ENCODE assay signal across 1 cellular context in the genomic region with DNA sequence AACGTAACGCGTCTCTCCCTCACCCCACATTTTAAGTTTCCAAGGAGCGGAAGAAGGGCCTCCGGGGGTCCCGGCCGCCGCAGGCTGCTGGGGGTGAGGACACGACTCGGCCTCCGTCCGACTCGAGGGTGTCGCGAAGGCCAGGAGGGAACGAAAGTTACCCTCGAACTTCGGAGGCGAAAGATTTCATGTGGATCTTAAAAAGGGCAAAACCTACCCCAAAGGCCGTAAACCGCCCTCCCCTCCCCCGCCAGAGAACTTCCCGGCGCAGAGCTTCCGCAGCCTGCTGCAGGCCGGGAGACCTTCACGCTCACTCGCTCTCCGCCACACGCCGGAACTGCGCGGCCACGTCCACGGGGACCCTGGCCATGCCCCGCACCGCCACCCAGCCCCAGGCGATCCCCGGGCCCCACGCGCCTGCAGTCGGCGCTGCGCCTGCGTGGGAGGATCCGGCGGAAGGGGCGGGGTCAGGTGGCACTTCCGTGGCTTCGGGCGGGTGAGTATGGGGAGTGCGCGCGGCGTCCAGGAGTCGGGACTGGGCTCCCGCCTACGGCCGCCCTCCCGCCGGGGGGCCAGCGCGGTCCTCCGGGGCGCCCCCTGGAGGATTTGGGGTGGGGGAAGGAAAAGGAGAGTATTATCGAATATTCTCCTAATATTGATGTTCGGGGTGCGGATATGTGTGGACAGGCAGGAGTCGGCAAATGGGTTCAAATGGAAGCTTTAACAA.
TF ChIP-seq lines count a peak whose summit lies in the region.

A gene (plus strand): TSS at position 474 of the 727 bp plus-strand sequence. CDS start 19,755 bp downstream, outside the sequence.

TF ChIP-seq in K562, 482 proteins besides CTCF, POLR2A, EP300 and RAD21 (continued from another document and continues in another):
- TF ChIP-seq, protein P1, sequence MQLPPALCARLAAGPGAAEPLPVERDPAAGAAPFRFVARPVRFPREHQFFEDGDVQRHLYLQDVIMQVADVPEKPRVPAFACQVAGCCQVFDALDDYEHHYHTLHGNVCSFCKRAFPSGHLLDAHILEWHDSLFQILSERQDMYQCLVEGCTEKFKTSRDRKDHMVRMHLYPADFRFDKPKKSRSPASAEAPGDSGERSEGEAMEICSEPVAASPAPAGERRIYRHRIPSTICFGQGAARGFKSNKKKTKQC (CRISPR knock-in tag; IDR thresholded peaks at IDR 0.05), result peak; percentile 91
- TF ChIP-seq ZNF561 (CRISPR knock-in tag; conservative IDR thresholded peaks at IDR 0.05) (no peak), MCM2 (IDR thresholded peaks at IDR 0.05; ENCODE audit: low read depth) (no peak), ZNF551 (CRISPR knock-in tag; IDR thresholded peaks at IDR 0.05) (no peak), RUNX1 (IDR thresholded peaks at IDR 0.05; ENCODE audit: low read depth) (0 out of 2 replicates have a peak, but pooled peaks have one; percentile 18), SAP30 (IDR thresholded peaks at IDR 0.05; ENCODE audit: borderline replicate concordance, insufficient read depth, low read depth, low read length, poor library complexity, severe bottlenecking) (no peak), ESRRB (CRISPR knock-in tag; IDR thresholded peaks at IDR 0.05; ENCODE audit: borderline replicate concordance) (no peak), E2F3 (CRISPR knock-in tag; IDR thresholded peaks at IDR 0.05) (no peak; the same call in 1 of the 2 replicates), TEAD2 (tag; IDR thresholded peaks at IDR 0.05) (no peak), ZNF3 (CRISPR knock-in tag; IDR thresholded peaks at IDR 0.05) (no peak), IFI16 (CRISPR knock-in tag; IDR thresholded peaks at IDR 0.05) (no peak), HLTF (IDR thresholded peaks at IDR 0.05) (no peak), ZNF79 (CRISPR knock-in tag; IDR thresholded peaks at IDR 0.05; ENCODE audit: low read depth) (no peak), ARNT (IDR thresholded peaks at IDR 0.05) (no peak), ZBTB7A (IDR thresholded peaks at IDR 0.05; ENCODE audit: borderline replicate concordance, control insufficient read depth, low read depth, low read length) (peak; percentile 85), SIN3B (IDR thresholded peaks at IDR 0.05; ENCODE audit: low read depth) (no peak), HNRNPK (IDR thresholded peaks at IDR 0.05; ENCODE audit: low read depth, low read length, poor library complexity, severe bottlenecking) (no peak), KLF10 (CRISPR knock-in tag; IDR thresholded peaks at IDR 0.05) (no peak), KAT8 (IDR thresholded peaks at IDR 0.05; ENCODE audit: low read depth) (no peak), ZNF57 (CRISPR knock-in tag; IDR thresholded peaks at IDR 0.05) (no peak), GABPB2 (CRISPR knock-in tag; conservative IDR thresholded peaks at IDR 0.05) (no peak), ZNF282 (CRISPR knock-in tag; IDR thresholded peaks at IDR 0.05) (0 out of 2 replicates have a peak, but pooled peaks have one; percentile 36), CAMTA2 (CRISPR knock-in tag; conservative IDR thresholded peaks at IDR 0.05) (0 out of 2 replicates have a peak, but pooled peaks have one; percentile 29), RBM22 (IDR thresholded peaks at IDR 0.05; ENCODE audit: low read depth, low read length, poor library complexity, severe bottlenecking) (peak; percentile 57), KDM1A (IDR thresholded peaks at IDR 0.05) (no peak), TSC22D4 (tag; IDR thresholded peaks at IDR 0.05) (no peak), HNRNPLL (IDR thresholded peaks at IDR 0.05; ENCODE audit: low read depth, low read length, poor library complexity, severe bottlenecking) (peak; percentile 47), RBM39 (optimal IDR thresholded peaks at IDR 0.05; ENCODE audit: low read depth, low read length) (no peak), L3MBTL2 (IDR thresholded peaks at IDR 0.05) (peak; percentile 87), SREBF2 (CRISPR knock-in tag; IDR thresholded peaks at IDR 0.05) (no peak), STAT5B (CRISPR knock-in tag; IDR thresholded peaks at IDR 0.05) (no peak)
- TF ChIP-seq, protein P2, sequence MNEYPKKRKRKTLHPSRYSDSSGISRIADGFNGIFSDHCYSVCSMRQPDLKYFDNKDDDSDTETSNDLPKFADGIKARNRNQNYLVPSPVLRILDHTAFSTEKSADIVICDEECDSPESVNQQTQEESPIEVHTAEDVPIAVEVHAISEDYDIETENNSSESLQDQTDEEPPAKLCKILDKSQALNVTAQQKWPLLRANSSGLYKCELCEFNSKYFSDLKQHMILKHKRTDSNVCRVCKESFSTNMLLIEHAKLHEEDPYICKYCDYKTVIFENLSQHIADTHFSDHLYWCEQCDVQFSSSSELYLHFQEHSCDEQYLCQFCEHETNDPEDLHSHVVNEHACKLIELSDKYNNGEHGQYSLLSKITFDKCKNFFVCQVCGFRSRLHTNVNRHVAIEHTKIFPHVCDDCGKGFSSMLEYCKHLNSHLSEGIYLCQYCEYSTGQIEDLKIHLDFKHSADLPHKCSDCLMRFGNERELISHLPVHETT (CRISPR knock-in tag; conservative IDR thresholded peaks at IDR 0.05 in 1 of 2, IDR thresholded peaks at IDR 0.05 in 1 of 2), result peak in 1 of 2 experiments; percentile 69; a peak in 1 of 4 replicates
- TF ChIP-seq, protein P3, sequence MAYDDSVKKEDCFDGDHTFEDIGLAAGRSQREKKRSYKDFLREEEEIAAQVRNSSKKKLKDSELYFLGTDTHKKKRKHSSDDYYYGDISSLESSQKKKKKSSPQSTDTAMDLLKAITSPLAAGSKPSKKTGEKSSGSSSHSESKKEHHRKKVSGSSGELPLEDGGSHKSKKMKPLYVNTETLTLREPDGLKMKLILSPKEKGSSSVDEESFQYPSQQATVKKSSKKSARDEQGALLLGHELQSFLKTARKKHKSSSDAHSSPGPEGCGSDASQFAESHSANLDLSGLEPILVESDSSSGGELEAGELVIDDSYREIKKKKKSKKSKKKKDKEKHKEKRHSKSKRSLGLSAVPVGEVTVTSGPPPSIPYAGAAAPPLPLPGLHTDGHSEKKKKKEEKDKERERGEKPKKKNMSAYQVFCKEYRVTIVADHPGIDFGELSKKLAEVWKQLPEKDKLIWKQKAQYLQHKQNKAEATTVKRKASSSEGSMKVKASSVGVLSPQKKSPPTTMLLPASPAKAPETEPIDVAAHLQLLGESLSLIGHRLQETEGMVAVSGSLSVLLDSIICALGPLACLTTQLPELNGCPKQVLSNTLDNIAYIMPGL (CRISPR knock-in tag; IDR thresholded peaks at IDR 0.05), result peak; percentile 73; the same call in 1 of the 2 replicates
- TF ChIP-seq, protein P4, sequence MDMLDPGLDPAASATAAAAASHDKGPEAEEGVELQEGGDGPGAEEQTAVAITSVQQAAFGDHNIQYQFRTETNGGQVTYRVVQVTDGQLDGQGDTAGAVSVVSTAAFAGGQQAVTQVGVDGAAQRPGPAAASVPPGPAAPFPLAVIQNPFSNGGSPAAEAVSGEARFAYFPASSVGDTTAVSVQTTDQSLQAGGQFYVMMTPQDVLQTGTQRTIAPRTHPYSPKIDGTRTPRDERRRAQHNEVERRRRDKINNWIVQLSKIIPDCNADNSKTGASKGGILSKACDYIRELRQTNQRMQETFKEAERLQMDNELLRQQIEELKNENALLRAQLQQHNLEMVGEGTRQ (CRISPR knock-in tag; IDR thresholded peaks at IDR 0.05), result peak; percentile 76
- TF ChIP-seq, protein P5, sequence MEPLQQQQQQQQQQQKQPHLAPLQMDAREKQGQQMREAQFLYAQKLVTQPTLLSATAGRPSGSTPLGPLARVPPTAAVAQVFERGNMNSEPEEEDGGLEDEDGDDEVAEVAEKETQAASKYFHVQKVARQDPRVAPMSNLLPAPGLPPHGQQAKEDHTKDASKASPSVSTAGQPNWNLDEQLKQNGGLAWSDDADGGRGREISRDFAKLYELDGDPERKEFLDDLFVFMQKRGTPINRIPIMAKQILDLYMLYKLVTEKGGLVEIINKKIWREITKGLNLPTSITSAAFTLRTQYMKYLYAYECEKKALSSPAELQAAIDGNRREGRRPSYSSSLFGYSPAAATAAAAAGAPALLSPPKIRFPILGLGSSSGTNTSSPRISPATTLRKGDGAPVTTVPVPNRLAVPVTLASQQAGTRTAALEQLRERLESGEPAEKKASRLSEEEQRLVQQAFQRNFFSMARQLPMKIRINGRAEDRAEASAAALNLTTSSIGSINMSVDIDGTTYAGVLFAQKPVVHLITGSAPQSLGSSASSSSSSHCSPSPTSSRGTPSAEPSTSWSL (CRISPR knock-in tag; IDR thresholded peaks at IDR 0.05; ENCODE audit: borderline replicate concordance), result no peak
- TF ChIP-seq, protein P6, sequence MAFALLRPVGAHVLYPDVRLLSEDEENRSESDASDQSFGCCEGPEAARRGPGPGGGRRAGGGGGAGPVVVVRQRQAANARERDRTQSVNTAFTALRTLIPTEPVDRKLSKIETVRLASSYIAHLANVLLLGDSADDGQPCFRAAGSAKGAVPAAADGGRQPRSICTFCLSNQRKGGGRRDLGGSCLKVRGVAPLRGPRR (CRISPR knock-in tag; IDR thresholded peaks at IDR 0.05), result no peak
- TF ChIP-seq, protein P7, sequence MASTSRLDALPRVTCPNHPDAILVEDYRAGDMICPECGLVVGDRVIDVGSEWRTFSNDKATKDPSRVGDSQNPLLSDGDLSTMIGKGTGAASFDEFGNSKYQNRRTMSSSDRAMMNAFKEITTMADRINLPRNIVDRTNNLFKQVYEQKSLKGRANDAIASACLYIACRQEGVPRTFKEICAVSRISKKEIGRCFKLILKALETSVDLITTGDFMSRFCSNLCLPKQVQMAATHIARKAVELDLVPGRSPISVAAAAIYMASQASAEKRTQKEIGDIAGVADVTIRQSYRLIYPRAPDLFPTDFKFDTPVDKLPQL (IDR thresholded peaks at IDR 0.05; ENCODE audit: extremely low read depth, insufficient read length), result no peak
- TF ChIP-seq, protein P8, sequence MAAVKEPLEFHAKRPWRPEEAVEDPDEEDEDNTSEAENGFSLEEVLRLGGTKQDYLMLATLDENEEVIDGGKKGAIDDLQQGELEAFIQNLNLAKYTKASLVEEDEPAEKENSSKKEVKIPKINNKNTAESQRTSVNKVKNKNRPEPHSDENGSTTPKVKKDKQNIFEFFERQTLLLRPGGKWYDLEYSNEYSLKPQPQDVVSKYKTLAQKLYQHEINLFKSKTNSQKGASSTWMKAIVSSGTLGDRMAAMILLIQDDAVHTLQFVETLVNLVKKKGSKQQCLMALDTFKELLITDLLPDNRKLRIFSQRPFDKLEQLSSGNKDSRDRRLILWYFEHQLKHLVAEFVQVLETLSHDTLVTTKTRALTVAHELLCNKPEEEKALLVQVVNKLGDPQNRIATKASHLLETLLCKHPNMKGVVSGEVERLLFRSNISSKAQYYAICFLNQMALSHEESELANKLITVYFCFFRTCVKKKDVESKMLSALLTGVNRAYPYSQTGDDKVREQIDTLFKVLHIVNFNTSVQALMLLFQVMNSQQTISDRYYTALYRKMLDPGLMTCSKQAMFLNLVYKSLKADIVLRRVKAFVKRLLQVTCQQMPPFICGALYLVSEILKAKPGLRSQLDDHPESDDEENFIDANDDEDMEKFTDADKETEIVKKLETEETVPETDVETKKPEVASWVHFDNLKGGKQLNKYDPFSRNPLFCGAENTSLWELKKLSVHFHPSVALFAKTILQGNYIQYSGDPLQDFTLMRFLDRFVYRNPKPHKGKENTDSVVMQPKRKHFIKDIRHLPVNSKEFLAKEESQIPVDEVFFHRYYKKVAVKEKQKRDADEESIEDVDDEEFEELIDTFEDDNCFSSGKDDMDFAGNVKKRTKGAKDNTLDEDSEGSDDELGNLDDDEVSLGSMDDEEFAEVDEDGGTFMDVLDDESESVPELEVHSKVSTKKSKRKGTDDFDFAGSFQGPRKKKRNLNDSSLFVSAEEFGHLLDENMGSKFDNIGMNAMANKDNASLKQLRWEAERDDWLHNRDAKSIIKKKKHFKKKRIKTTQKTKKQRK (IDR thresholded peaks at IDR 0.05; ENCODE audit: borderline replicate concordance, low read depth, low read length), result no peak
- TF ChIP-seq, protein P9, sequence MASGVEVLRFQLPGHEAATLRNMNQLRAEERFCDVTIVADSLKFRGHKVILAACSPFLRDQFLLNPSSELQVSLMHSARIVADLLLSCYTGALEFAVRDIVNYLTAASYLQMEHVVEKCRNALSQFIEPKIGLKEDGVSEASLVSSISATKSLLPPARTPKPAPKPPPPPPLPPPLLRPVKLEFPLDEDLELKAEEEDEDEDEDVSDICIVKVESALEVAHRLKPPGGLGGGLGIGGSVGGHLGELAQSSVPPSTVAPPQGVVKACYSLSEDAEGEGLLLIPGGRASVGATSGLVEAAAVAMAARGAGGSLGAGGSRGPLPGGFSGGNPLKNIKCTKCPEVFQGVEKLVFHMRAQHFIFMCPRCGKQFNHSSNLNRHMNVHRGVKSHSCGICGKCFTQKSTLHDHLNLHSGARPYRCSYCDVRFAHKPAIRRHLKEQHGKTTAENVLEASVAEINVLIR (CRISPR knock-in tag; IDR thresholded peaks at IDR 0.05), result no peak
- TF ChIP-seq, protein P10, sequence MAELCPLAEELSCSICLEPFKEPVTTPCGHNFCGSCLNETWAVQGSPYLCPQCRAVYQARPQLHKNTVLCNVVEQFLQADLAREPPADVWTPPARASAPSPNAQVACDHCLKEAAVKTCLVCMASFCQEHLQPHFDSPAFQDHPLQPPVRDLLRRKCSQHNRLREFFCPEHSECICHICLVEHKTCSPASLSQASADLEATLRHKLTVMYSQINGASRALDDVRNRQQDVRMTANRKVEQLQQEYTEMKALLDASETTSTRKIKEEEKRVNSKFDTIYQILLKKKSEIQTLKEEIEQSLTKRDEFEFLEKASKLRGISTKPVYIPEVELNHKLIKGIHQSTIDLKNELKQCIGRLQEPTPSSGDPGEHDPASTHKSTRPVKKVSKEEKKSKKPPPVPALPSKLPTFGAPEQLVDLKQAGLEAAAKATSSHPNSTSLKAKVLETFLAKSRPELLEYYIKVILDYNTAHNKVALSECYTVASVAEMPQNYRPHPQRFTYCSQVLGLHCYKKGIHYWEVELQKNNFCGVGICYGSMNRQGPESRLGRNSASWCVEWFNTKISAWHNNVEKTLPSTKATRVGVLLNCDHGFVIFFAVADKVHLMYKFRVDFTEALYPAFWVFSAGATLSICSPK (IDR thresholded peaks at IDR 0.05; ENCODE audit: borderline replicate concordance), result no peak
- TF ChIP-seq, protein P11, sequence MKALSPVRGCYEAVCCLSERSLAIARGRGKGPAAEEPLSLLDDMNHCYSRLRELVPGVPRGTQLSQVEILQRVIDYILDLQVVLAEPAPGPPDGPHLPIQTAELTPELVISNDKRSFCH (CRISPR knock-in tag; IDR thresholded peaks at IDR 0.05), result no peak
- TF ChIP-seq, protein P11 (tag; IDR thresholded peaks at IDR 0.05), result 0 out of 2 replicates have a peak, but pooled peaks have one; percentile 25
